In the genomic region with DNA sequence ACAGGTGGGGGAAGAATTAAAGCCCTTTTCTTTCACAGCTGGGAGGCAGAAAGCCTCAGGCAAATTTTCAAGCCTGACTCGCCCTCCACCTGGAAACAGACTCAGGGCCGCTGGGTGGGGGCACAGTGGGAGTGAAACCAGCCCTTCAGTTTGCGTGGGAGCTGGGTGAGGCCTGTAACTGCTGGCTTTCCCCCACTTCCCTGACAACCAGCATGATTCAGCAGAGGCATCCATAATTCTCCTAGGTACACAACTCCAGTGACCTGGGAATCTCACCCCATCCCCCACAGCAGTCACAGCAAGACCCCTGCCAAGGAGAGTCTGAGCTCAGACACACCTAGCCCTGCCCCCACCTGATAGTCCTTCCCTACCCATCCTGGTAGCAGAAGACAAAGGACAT, we compare ENCODE assay signal across 28 cellular contexts.
"Had no signal": no experiment of that assay in that cellular context is flagged by ENCODE, and none has a peak within 500 bp of the region (broad histone marks: within the 10 kb centered on the region; RNA-seq: fewer than 3 reads in every experiment).

No MANE protein-coding gene starts in this region.

- H3K36me3 ChIP-seq: heart right ventricle, left ventricle myocardium inferior, sigmoid colon, thoracic aorta, uterus had no signal

- H3K27me3 ChIP-seq: heart right ventricle, sigmoid colon, uterus had no signal

- H3K4me1 ChIP-seq: heart right ventricle, left ventricle myocardium inferior, parathyroid adenoma, psoas muscle, uterus had no signal

- H3K9ac ChIP-seq: parathyroid adenoma had no signal

- H3K9me3 Mint-ChIP-seq: activated T-helper 1 cell treated with anti-CD3 and anti-CD28 coated beads, Interleukin-12 subunit alpha, Interleukin-12 subunit beta, Interleukin-2, Interleukin-4 antibody, amounts not matched to agents 30 ng/mL and 10 ng/mL and 1 ng/mL, durations not matched to agents 14 hours and 24 hours and 36 hours had no signal

- H3K27me3 Mint-ChIP-seq: activated naive CD8-positive, alpha-beta T cell treated with anti-CD3 and anti-CD28 coated beads for 36 hours; natural killer cell treated with Interleukin-12 subunit alpha and Interleukin-12 subunit beta and Interleukin-15 and Interleukin-18, amount 100 ng/mL, for 72 hours; stimulated activated naive CD8-positive, alpha-beta T cell treated with anti-CD3 and anti-CD28 coated beads, Interleukin-15, Interleukin-2, amounts not matched to agents 100 ng/mL and 50 ng/mL, for 24 hours had no signal

- H3K27ac ChIP-seq: heart right ventricle, left ventricle myocardium inferior, parathyroid adenoma, psoas muscle, sigmoid colon, thoracic aorta, uterus had no signal

- H3K9me3 ChIP-seq: mucosa of descending colon, psoas muscle, sigmoid colon, thoracic aorta, uterus had no signal

- ATAC-seq: esophagus mucosa; heart right ventricle; mucosa of descending colon; natural killer cell treated with Interleukin-12 subunit alpha and Interleukin-12 subunit beta and Interleukin-15 and Interleukin-18, amount 100 ng/mL, for 72 hours; psoas muscle; stimulated activated effector memory CD8-positive, alpha-beta T cell treated with anti-CD3 and anti-CD28 coated beads, Interleukin-12 subunit alpha, Interleukin-12 subunit beta, amount 100 ng/mL, for 72 hours had no signal

- DNase-seq: activated CD4-positive, alpha-beta T cell treated with anti-CD3 and anti-CD28 coated beads for 4 hours; activated CD4-positive, alpha-beta T cell treated with anti-CD3 and anti-CD28 coated beads, Interleukin-2, amount 50 U/mL, for 48 hours; activated CD4-positive, CD25-positive, alpha-beta regulatory T cell; activated CD8-positive, alpha-beta memory T cell treated with anti-CD3 and anti-CD28 coated beads for 24 hours; activated effector memory CD4-positive, alpha-beta T cell treated with anti-CD3 and anti-CD28 coated beads, Interleukin-2, amount 50 U/mL, for 16 hours; activated naive CD4-positive, alpha-beta T cell treated with anti-CD3 and anti-CD28 coated beads for 36 hours; activated naive CD8-positive, alpha-beta T cell treated with anti-CD3 and anti-CD28 coated beads for 36 hours; activated T-cell treated with anti-CD3 and anti-CD28 coated beads, Interleukin-2, amount 50 U/mL, for 1 hour; amygdala; central memory CD4-positive, alpha-beta T cell; foreskin fibroblast; heart right ventricle; kidney glomerular epithelial cell; left ventricle myocardium inferior; mucosa of descending colon; sigmoid colon; small intestine; stimulated activated CD4-positive, alpha-beta T cell treated with anti-CD3 and anti-CD28 coated beads, Interleukin-4, amount 100 ng/mL, for 24 hours had no signal

- H3K79me2 ChIP-seq: parathyroid adenoma had no signal

- H3K4me1 Mint-ChIP-seq: activated naive CD8-positive, alpha-beta T cell treated with anti-CD3 and anti-CD28 coated beads for 36 hours; stimulated activated effector memory CD8-positive, alpha-beta T cell treated with anti-CD3 and anti-CD28 coated beads, Interleukin-12 subunit alpha, Interleukin-12 subunit beta, amount 100 ng/mL, for 72 hours had no signal

- H3K4me3 Mint-ChIP-seq: activated naive CD4-positive, alpha-beta T cell treated with anti-CD3 and anti-CD28 coated beads for 36 hours; activated naive CD8-positive, alpha-beta T cell treated with anti-CD3 and anti-CD28 coated beads for 36 hours; activated T-helper 1 cell treated with anti-CD3 and anti-CD28 coated beads, Interleukin-12 subunit alpha, Interleukin-12 subunit beta, Interleukin-2, Interleukin-4 antibody, amounts not matched to agents 30 ng/mL and 10 ng/mL and 1 ng/mL, durations not matched to agents 14 hours and 24 hours and 36 hours; natural killer cell treated with Interleukin-12 subunit alpha and Interleukin-12 subunit beta and Interleukin-15 and Interleukin-18, amount 100 ng/mL, for 72 hours; stimulated activated effector memory CD8-positive, alpha-beta T cell treated with anti-CD3 and anti-CD28 coated beads, Interleukin-12 subunit alpha, Interleukin-12 subunit beta, amount 100 ng/mL, for 72 hours; stimulated activated naive CD8-positive, alpha-beta T cell treated with anti-CD3 and anti-CD28 coated beads, Interleukin-15, Interleukin-2, amounts not matched to agents 100 ng/mL and 50 ng/mL, for 24 hours had no signal

- H3K4me3 ChIP-seq: heart right ventricle, left ventricle myocardium inferior, lung, mucosa of descending colon, psoas muscle, sigmoid colon, thoracic aorta, uterus had no signal

- H3K36me3 Mint-ChIP-seq: activated naive CD8-positive, alpha-beta T cell treated with anti-CD3 and anti-CD28 coated beads for 36 hours; stimulated activated effector memory CD8-positive, alpha-beta T cell treated with anti-CD3 and anti-CD28 coated beads, Interleukin-12 subunit alpha, Interleukin-12 subunit beta, amount 100 ng/mL, for 72 hours had no signal

- H2AFZ ChIP-seq: parathyroid adenoma had no signal

- H3K27ac Mint-ChIP-seq: activated naive CD4-positive, alpha-beta T cell treated with anti-CD3 and anti-CD28 coated beads for 36 hours; activated naive CD8-positive, alpha-beta T cell treated with anti-CD3 and anti-CD28 coated beads for 36 hours; activated T-helper 1 cell treated with anti-CD3 and anti-CD28 coated beads, Interleukin-12 subunit alpha, Interleukin-12 subunit beta, Interleukin-2, Interleukin-4 antibody, amounts not matched to agents 30 ng/mL and 10 ng/mL and 1 ng/mL, durations not matched to agents 14 hours and 24 hours and 36 hours; natural killer cell treated with Interleukin-12 subunit alpha and Interleukin-12 subunit beta and Interleukin-15 and Interleukin-18, amount 100 ng/mL, for 72 hours; stimulated activated effector memory CD8-positive, alpha-beta T cell treated with anti-CD3 and anti-CD28 coated beads, Interleukin-12 subunit alpha, Interleukin-12 subunit beta, amount 100 ng/mL, for 72 hours; stimulated activated naive CD8-positive, alpha-beta T cell treated with anti-CD3 and anti-CD28 coated beads, Interleukin-15, Interleukin-2, amounts not matched to agents 100 ng/mL and 50 ng/mL, for 24 hours had no signal
